ENCODE assay signal across 26 cellular contexts in genomic region chr21:38758815-38759214, GRCh38. TPM values are rescaled to one million over a fixed set of nuclear protein-coding genes. Genes with fewer than 3 reads are reported as not detected.
DNase-seq lines count a peak whose midpoint lies in the region; ATAC-seq and TF ChIP-seq lines count a peak whose summit lies in the region.
"Had no signal": no experiment of that assay in that cellular context is flagged by ENCODE, and none has a peak within 500 bp of the region (broad histone marks: within the 10 kb centered on the region; RNA-seq: fewer than 3 reads in every experiment).

No MANE protein-coding gene starts in this region.

- H3K36me3 ChIP-seq in cardiac muscle cell (no peaks in the 10 kb centered on the region), transverse colon (no peaks in the 10 kb centered on the region)
- H3K36me3 ChIP-seq: BLaER1 treated with 17β-estradiol and CSF1 and Interleukin-3, amounts not matched to agents 10 nM and 100 nM had no signal

- H3K4me1 ChIP-seq in cardiac muscle cell (ENCODE audit: low read depth) (peaks cover 33% of the 10 kb centered on the region), transverse colon (peaks cover 4 to 38% (median 19%) of the 10 kb centered on the region in 4 donors)

- ATAC-seq in GM18858 (IDR thresholded peaks at IDR 0.05; ENCODE audit: unreplicated experiment), result no peak
- ATAC-seq: activated CD4-positive, CD25-positive, alpha-beta regulatory T cell treated with anti-CD3 and anti-CD28 coated beads, Interleukin-2, amount 50 U/mL, for 24 hours; activated T-cell treated with anti-CD3 and anti-CD28 coated beads, Interleukin-2, amount 50 U/mL, for 72 hours; effector memory CD8-positive, alpha-beta T cell; naive thymus-derived CD8-positive, alpha-beta T cell; stimulated activated memory B cell treated with anti-CD40 and anti-IgM and Interleukin-4, amounts not matched to agents 10 μg/mL and 1 μg/mL and 100 μg/mL, for 72 hours had no signal

- H3K9me3 ChIP-seq in cardiac muscle cell (ENCODE audit: low read depth), result no peaks in the 10 kb centered on the region
- no peaks in the 10 kb centered on the region for H3K9me3 ChIP-seq in transverse colon
- H3K9me3 ChIP-seq: BLaER1 treated with 17β-estradiol and CSF1 and Interleukin-3, amounts not matched to agents 10 nM and 100 nM had no signal

- in situ Hi-C loops in transverse colon (cut with MboI; ENCODE audit: low pct_ligation_motif_present in 1 of 4, low pct_unique_long_range_greater_than_20kb in 1 of 4, low sequenced_read_pairs in 3 of 4), result no loop called here

- 80% methylated on average over 5 of the region's 5 CpGs; no CpG with 5 or more reads in 1 of the 2 donors for WGBS in transverse colon (ENCODE audit: low coverage in 1 of 2), 2 donors

- H3K27ac ChIP-seq in cardiac muscle cell, result peak overlapping the region; percentile 47
- peak overlapping the region; percentile 34 to 81 for H3K27ac ChIP-seq in coronary artery
- peak overlapping the region; percentile 59 to 81 (median 73) for H3K27ac ChIP-seq in transverse colon
- H3K27ac ChIP-seq: 22Rv1, SK-N-MC had no signal

- intact Hi-C loops in cardiac septum (cut with DNase I), result no loop called here
- intact Hi-C loops in transverse colon (cut with DNase I; ENCODE audit: low total_unique reads), result loop anchor here (10.0 kb wide), 1 partner anchor 226 kb away; no protein-coding TSS in a partner anchor

- H3K4me3 ChIP-seq in cardiac muscle cell (no peak overlapping the region), coronary artery (no peak overlapping the region), transverse colon (no peak overlapping the region)
- H3K4me3 ChIP-seq: BLaER1 treated with 17β-estradiol and CSF1 and Interleukin-3, amounts not matched to agents 10 nM and 100 nM; SK-N-MC had no signal

- TF ChIP-seq CTCF in cardiac muscle cell (IDR thresholded peaks at IDR 0.05; ENCODE audit: low read depth, low read length) (no peak), coronary artery (IDR thresholded peaks at IDR 0.05) (no peak), transverse colon (IDR thresholded peaks at IDR 0.05) (no peak)

- H3K27me3 ChIP-seq in cardiac muscle cell (no peaks in the 10 kb centered on the region), transverse colon (no peaks in the 10 kb centered on the region)

- no peak for TF ChIP-seq POLR2A in transverse colon (IDR thresholded peaks at IDR 0.05)

- no peak for TF ChIP-seq EP300 in transverse colon (IDR thresholded peaks at IDR 0.05; ENCODE audit: low read depth)

- peak in 1 of 2 donors; percentile 55 for DNase-seq in cardiac muscle cell (ENCODE audit: low read depth in 1 of 2, low spot score in 1 of 2)
- no peak for DNase-seq in cardiac septum (ENCODE audit: low spot score)
- no peak for DNase-seq in coronary artery (ENCODE audit: low spot score)
- DNase-seq in mucosa of gallbladder (ENCODE audit: low spot score), result peak; percentile 39
- no peak for DNase-seq in transverse colon
- no peak for DNase-seq in NCI-H2081 (lab: John Stamatoyannopoulos, UW)
- no peak for DNase-seq in NCI-H524 (lab: John Stamatoyannopoulos, UW)
- DNase-seq: activated CD4-positive, alpha-beta memory T cell treated with anti-CD3 and anti-CD28 coated beads for 36 hours; activated T-cell treated with anti-CD3 and anti-CD28 coated beads, Interleukin-2, amount 50 U/mL, for 72 hours; cortex of kidney; DMS53; effector memory CD8-positive, alpha-beta T cell; head of caudate nucleus; kidney glomerular epithelial cell; midbrain; naive thymus-derived CD8-positive, alpha-beta T cell; NCI-H1092; NCI-H1694; NCI-H510A; OCI-M1 had no signal

RNA-seq across cellular contexts. Expression of gene ETS2, which starts 46.9 kb away (rescaled TPM):
- total RNA-seq in cardiac muscle cell (20.6 and 25.2 TPM in 2 replicates), cardiac septum (36.4 TPM), mucosa of gallbladder (93.5 TPM), transverse colon (100 to 1,000 TPM in 3 of 4 donors, 10 to 100 TPM in 1; 55.1 to 174 (median 127) TPM)
- 20.9 and 32.0 TPM in 2 replicates for polyA plus RNA-seq in cardiac muscle cell
